1 cellular context compared by ENCODE assay signal in genomic region chr5:177093803-177094202, GRCh38.
TF ChIP-seq lines count a peak whose summit lies in the region.

No MANE protein-coding gene starts in this region.

TF ChIP-seq in IMR-90, 13 proteins besides CTCF, POLR2A, EP300 and RAD21:
- no peak for TF ChIP-seq NFE2L2 (IDR thresholded peaks at IDR 0.05; ENCODE audit: low read depth, low read length)
- no peak for TF ChIP-seq RCOR1 (IDR thresholded peaks at IDR 0.05; ENCODE audit: insufficient replicate concordance, low read length)
- TF ChIP-seq SMC3 (IDR thresholded peaks at IDR 0.05; ENCODE audit: low read depth, low read length) = no peak
- no peak for TF ChIP-seq MAZ (IDR thresholded peaks at IDR 0.05; ENCODE audit: borderline replicate concordance, low read depth, low read length)
- no peak for TF ChIP-seq CHD1 (IDR thresholded peaks at IDR 0.05; ENCODE audit: low read depth, low read length)
- TF ChIP-seq MAFK (IDR thresholded peaks at IDR 0.05; ENCODE audit: low read depth, low read length) = no peak
- no peak for TF ChIP-seq BHLHE40 (IDR thresholded peaks at IDR 0.05; ENCODE audit: low read depth, low read length)
- TF ChIP-seq USF2 (IDR thresholded peaks at IDR 0.05; ENCODE audit: low read depth, low read length) = no peak
- no peak for TF ChIP-seq MXI1 (IDR thresholded peaks at IDR 0.05; ENCODE audit: borderline replicate concordance, low read depth, low read length)
- TF ChIP-seq ELK1 (IDR thresholded peaks at IDR 0.05; ENCODE audit: borderline replicate concordance, low read depth, low read length) = no peak
- no peak for TF ChIP-seq RFX5 (IDR thresholded peaks at IDR 0.05; ENCODE audit: low read depth, low read length)
- no peak for TF ChIP-seq FOS (IDR thresholded peaks at IDR 0.05; ENCODE audit: low read depth, low read length)
- no peak for TF ChIP-seq CEBPB (IDR thresholded peaks at IDR 0.05; ENCODE audit: low read depth, low read length)
TF ChIP-seq in IMR-90: peak in this region for 0.
